In genomic region chr5:14410068-14410941, GRCh38 we compare ENCODE assay signal across 14 cellular contexts.
DNase-seq lines count a peak whose midpoint lies in the region; ATAC-seq and TF ChIP-seq lines count a peak whose summit lies in the region.
"Had no signal": no experiment of that assay in that cellular context is flagged by ENCODE, and none has a peak within 500 bp of the region (broad histone marks: within the 10 kb centered on the region; RNA-seq: fewer than 3 reads in every experiment).

No MANE protein-coding gene starts in this region.

- TF ChIP-seq POLR2A in esophagus muscularis mucosa (IDR thresholded peaks at IDR 0.05; ENCODE audit: low read depth), result no peak

- no peak for ATAC-seq in thoracic aorta (ENCODE audit: insufficient number of reproducible peaks, low FRiP score, low read depth)
- ATAC-seq in effector memory CD8-positive, alpha-beta T cell (replicated peaks), result no peak
- ATAC-seq in HG03159 (IDR thresholded peaks at IDR 0.05; ENCODE audit: unreplicated experiment), result no peak

- no peaks in the 10 kb centered on the region for H3K9me3 ChIP-seq in SK-N-SH
- H3K9me3 ChIP-seq in esophagus muscularis mucosa, result no peaks in the 10 kb centered on the region
- H3K9me3 ChIP-seq in muscle layer of colon (ENCODE audit: low read length), result no peaks in the 10 kb centered on the region
- no peaks in the 10 kb centered on the region for H3K9me3 ChIP-seq in thoracic aorta
- H3K9me3 ChIP-seq in HAP-1, result no peaks in the 10 kb centered on the region

- intact Hi-C loops in esophagus muscularis mucosa (cut with DNase I), result no loop called here

- H3K9me2 ChIP-seq in SK-N-SH, result no peaks in the 10 kb centered on the region

- H2AFZ ChIP-seq in SK-N-SH (ENCODE audit: low read depth), result no peak overlapping the region
- H2AFZ ChIP-seq: parathyroid adenoma had no signal

- CTCF ChIA-PET in SK-N-SH (lab: Yijun Ruan, JAX), result interaction anchor here (1.1 to 2.9 kb wide), 5 partner anchors 10 to 238 kb away, joined by 3 to 15 read pairs (median 4); no protein-coding TSS in a partner anchor

- H3K27me3 Mint-ChIP-seq in effector memory CD8-positive, alpha-beta T cell, result no peaks in the 10 kb centered on the region
- H3K27me3 Mint-ChIP-seq: stimulated activated naive CD8-positive, alpha-beta T cell treated with anti-CD3 and anti-CD28 coated beads, Interleukin-15, amount 100 ng/mL, for 72 hours had no signal

- no peaks in the 10 kb centered on the region for H3K27me3 ChIP-seq in SK-N-SH (ENCODE audit: insufficient read depth)
- no peaks in the 10 kb centered on the region for H3K27me3 ChIP-seq in esophagus muscularis mucosa
- no peaks in the 10 kb centered on the region for H3K27me3 ChIP-seq in muscle layer of colon (ENCODE audit: control insufficient read depth in 1 of 2, insufficient read depth in 2 of 2, low read length in 2 of 2)
- no peaks in the 10 kb centered on the region for H3K27me3 ChIP-seq in thoracic aorta (replicated peaks; ENCODE audit: insufficient read depth)
- H3K27me3 ChIP-seq in HAP-1 (ENCODE audit: low read depth), result no peaks in the 10 kb centered on the region

- H3K27ac ChIP-seq in SK-N-SH (ENCODE audit: low read depth in 2 of 2, low read length in 1 of 2) (peak overlapping the region; percentile 98 to 100), esophagus muscularis mucosa (replicated peaks in 1 of 4) (peak overlapping the region; percentile 47 to 82 (median 80)), muscle layer of colon (ENCODE audit: low read depth, low read length) (peak overlapping the region; percentile 12), thoracic aorta (peak overlapping the region; percentile 51 to 65)
- H3K27ac ChIP-seq: parathyroid adenoma had no signal

- H3K9me3 Mint-ChIP-seq in effector memory CD8-positive, alpha-beta T cell, result no peaks in the 10 kb centered on the region
- H3K9me3 Mint-ChIP-seq: stimulated activated naive CD8-positive, alpha-beta T cell treated with anti-CD3 and anti-CD28 coated beads, Interleukin-15, amount 100 ng/mL, for 72 hours had no signal

- POLR2A ChIA-PET in SK-N-SH (lab: Yijun Ruan, JAX), result no interaction called here

- 46% methylated on average over 25 of the region's 25 CpGs for WGBS in SK-N-SH (ENCODE audit: low lambda C conversion rate)
- WGBS in esophagus muscularis mucosa, result 55% methylated on average over 25 of the region's 25 CpGs

- TF ChIP-seq EP300 in SK-N-SH (IDR thresholded peaks at IDR 0.05; ENCODE audit: borderline replicate concordance in 1 of 2, low read depth in 1 of 2, low read length in 1 of 2) (peak; percentile 44 to 91), esophagus muscularis mucosa (IDR thresholded peaks at IDR 0.05) (no peak)

- H3F3A ChIP-seq in SK-N-SH (replicated peaks; ENCODE audit: insufficient read depth), result peaks cover 63% of the 10 kb centered on the region

- peaks cover 8 to 22% of the 10 kb centered on the region in 2 donors for H3K4me1 Mint-ChIP-seq in effector memory CD8-positive, alpha-beta T cell (ENCODE audit: low read depth in 2 of 2)

- in situ Hi-C loops in HAP-1 (cut with MboI; ENCODE audit: low sequenced_read_pairs), result no loop called here

- peaks cover 77% of the 10 kb centered on the region for H3K79me2 ChIP-seq in SK-N-SH (ENCODE audit: insufficient read depth)
- H3K79me2 ChIP-seq: parathyroid adenoma had no signal

- peak overlapping the region; percentile 62 for H3K4me2 ChIP-seq in SK-N-SH

- no peak overlapping the region for H3K4me3 Mint-ChIP-seq in effector memory CD8-positive, alpha-beta T cell
- H3K4me3 Mint-ChIP-seq: stimulated activated naive CD8-positive, alpha-beta T cell treated with anti-CD3 and anti-CD28 coated beads, Interleukin-15, amount 100 ng/mL, for 72 hours had no signal

- DNase-seq in SK-N-SH (peak; percentile 69), esophagus muscularis mucosa (ENCODE audit: extremely low spot score) (no peak), thoracic aorta (ENCODE audit: low spot score) (no peak), HAP-1 (ENCODE audit: low spot score in 2 of 2) (no peak), NCI-H345 (lab: John Stamatoyannopoulos, UW) (no peak)
- no peak for DNase-seq in effector memory CD8-positive, alpha-beta T cell
- DNase-seq: activated CD4-positive, alpha-beta T cell treated with anti-CD3 and anti-CD28 coated beads for 4 hours; cortex of kidney; stimulated activated CD4-positive, alpha-beta T cell treated with anti-CD3 and anti-CD28 coated beads, Interleukin-4, amount 100 ng/mL, for 4 hours; stimulated activated naive CD8-positive, alpha-beta T cell treated with anti-CD3 and anti-CD28 coated beads, Interleukin-15, amount 100 ng/mL, for 72 hours; SW 1271 had no signal

- H4K20me1 ChIP-seq in SK-N-SH (ENCODE audit: insufficient read depth), result no peaks in the 10 kb centered on the region

- H3K36me3 Mint-ChIP-seq in effector memory CD8-positive, alpha-beta T cell (ENCODE audit: insufficient read depth), result peaks cover 7% of the 10 kb centered on the region

- peaks cover 39 to 47% of the 10 kb centered on the region in 2 experiments for H3K36me3 ChIP-seq in SK-N-SH (replicated peaks in 1 of 2; ENCODE audit: control insufficient read depth in 1 of 2, insufficient read depth in 2 of 2, low read length in 1 of 2)
- peaks cover 27 to 87% (median 76%) of the 10 kb centered on the region in 4 donors for H3K36me3 ChIP-seq in esophagus muscularis mucosa
- peaks cover 55% of the 10 kb centered on the region for H3K36me3 ChIP-seq in muscle layer of colon (ENCODE audit: insufficient read depth, low read length)
- peaks cover 37% of the 10 kb centered on the region for H3K36me3 ChIP-seq in thoracic aorta
- H3K36me3 ChIP-seq in HAP-1 (replicated peaks), result peaks cover 12% of the 10 kb centered on the region

- peak overlapping the region in 1 of 2 experiments; percentile 12; a peak in 3 of 4 replicates for H3K4me3 ChIP-seq in SK-N-SH (ENCODE audit: low read depth in 2 of 2, low read length in 1 of 2)
- H3K4me3 ChIP-seq in esophagus muscularis mucosa, result peak overlapping the region in 1 of 4 donors; percentile 6
- no peak overlapping the region for H3K4me3 ChIP-seq in muscle layer of colon (ENCODE audit: low read depth in 1 of 2, low read length in 2 of 2)
- peak overlapping the region; percentile 22 for H3K4me3 ChIP-seq in thoracic aorta
- H3K4me3 ChIP-seq in HAP-1, result no peak overlapping the region

- H3K9ac ChIP-seq in SK-N-SH (peak overlapping the region; percentile 45; the same call in 1 of the 2 replicates), muscle layer of colon (ENCODE audit: low read length) (no peak overlapping the region)
- H3K9ac ChIP-seq: parathyroid adenoma had no signal

- H3K4me1 ChIP-seq in SK-N-SH (ENCODE audit: control insufficient read depth in 1 of 2, insufficient read depth in 2 of 2, low read depth in 1 of 2, low read length in 1 of 2) (peaks cover 49 to 76% of the 10 kb centered on the region in 2 experiments), esophagus muscularis mucosa (peaks cover 20 to 44% (median 40%) of the 10 kb centered on the region in 4 donors), muscle layer of colon (ENCODE audit: insufficient read depth, low read length) (no peaks in the 10 kb centered on the region), thoracic aorta (ENCODE audit: control insufficient read depth in 1 of 2, low read depth in 2 of 2) (peaks cover 0 to 25% of the 10 kb centered on the region in 2 donors), HAP-1 (no peaks in the 10 kb centered on the region)

- peak overlapping the region in 1 of 2 donors; percentile 28 for H3K27ac Mint-ChIP-seq in effector memory CD8-positive, alpha-beta T cell
- H3K27ac Mint-ChIP-seq: stimulated activated naive CD8-positive, alpha-beta T cell treated with anti-CD3 and anti-CD28 coated beads, Interleukin-15, amount 100 ng/mL, for 72 hours had no signal

- TF ChIP-seq CTCF in SK-N-SH (IDR thresholded peaks at IDR 0.05), result no peak
- TF ChIP-seq CTCF in esophagus muscularis mucosa (IDR thresholded peaks at IDR 0.05), result no peak
- no peak for TF ChIP-seq CTCF in thoracic aorta (IDR thresholded peaks at IDR 0.05)

- TF ChIP-seq RAD21 in SK-N-SH (IDR thresholded peaks at IDR 0.05; ENCODE audit: low read length), result 0 out of 2 replicates have a peak, but pooled peaks have one; percentile 13

TF ChIP-seq in SK-N-SH, 30 proteins besides CTCF, POLR2A, EP300 and RAD21 (continues in another document):
- TF ChIP-seq, protein P1, sequence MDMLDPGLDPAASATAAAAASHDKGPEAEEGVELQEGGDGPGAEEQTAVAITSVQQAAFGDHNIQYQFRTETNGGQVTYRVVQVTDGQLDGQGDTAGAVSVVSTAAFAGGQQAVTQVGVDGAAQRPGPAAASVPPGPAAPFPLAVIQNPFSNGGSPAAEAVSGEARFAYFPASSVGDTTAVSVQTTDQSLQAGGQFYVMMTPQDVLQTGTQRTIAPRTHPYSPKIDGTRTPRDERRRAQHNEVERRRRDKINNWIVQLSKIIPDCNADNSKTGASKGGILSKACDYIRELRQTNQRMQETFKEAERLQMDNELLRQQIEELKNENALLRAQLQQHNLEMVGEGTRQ (IDR thresholded peaks at IDR 0.05; ENCODE audit: borderline replicate concordance, low read depth, low read length), result no peak
- TF ChIP-seq SMC3 (IDR thresholded peaks at IDR 0.05; ENCODE audit: low read depth, low read length) (no peak), EZH2phosphoT487 (IDR thresholded peaks at IDR 0.05; ENCODE audit: borderline replicate concordance, low read depth) (no peak), FOXJ3 (CRISPR knock-in tag; IDR thresholded peaks at IDR 0.05) (peak; percentile 49), POLR2AphosphoS5 (IDR thresholded peaks at IDR 0.05; ENCODE audit: low read depth, low read length) (peak; percentile 53; the same call in 1 of the 2 replicates), USF1 (IDR thresholded peaks at IDR 0.05; ENCODE audit: borderline replicate concordance, low read depth) (no peak), YY1 (IDR thresholded peaks at IDR 0.05; ENCODE audit: low read depth) (peak; percentile 14; the same call in 1 of the 2 replicates), NRF1 (IDR thresholded peaks at IDR 0.05; ENCODE audit: low read depth, low read length) (no peak), MEF2A (IDR thresholded peaks at IDR 0.05; ENCODE audit: borderline replicate concordance, low read depth) (no peak), GATA2 (CRISPR knock-in tag; IDR thresholded peaks at IDR 0.05) (peak; percentile 81), TCF12 (IDR thresholded peaks at IDR 0.05) (peak; percentile 74), FOSL2 (IDR thresholded peaks at IDR 0.05; ENCODE audit: borderline replicate concordance, low read depth) (peak; percentile 2; the same call in 1 of the 2 replicates)
- TF ChIP-seq, protein P2, sequence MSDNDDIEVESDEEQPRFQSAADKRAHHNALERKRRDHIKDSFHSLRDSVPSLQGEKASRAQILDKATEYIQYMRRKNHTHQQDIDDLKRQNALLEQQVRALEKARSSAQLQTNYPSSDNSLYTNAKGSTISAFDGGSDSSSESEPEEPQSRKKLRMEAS (IDR thresholded peaks at IDR 0.05; ENCODE audit: low read depth), result peak; percentile 88

Comparison
In these comparisons a context has a peak if more than half of its experiments do, and no peak if none do; other contexts are left out.
1. H3K27ac ChIP-seq: peak in every context shown above with its lines; median percentile 99 in SK-N-SH; 80 in esophagus muscularis mucosa; 58 in thoracic aorta; 12 in muscle layer of colon.